Comparison of ENCODE assay signal across 8 cellular contexts in the genomic region with DNA sequence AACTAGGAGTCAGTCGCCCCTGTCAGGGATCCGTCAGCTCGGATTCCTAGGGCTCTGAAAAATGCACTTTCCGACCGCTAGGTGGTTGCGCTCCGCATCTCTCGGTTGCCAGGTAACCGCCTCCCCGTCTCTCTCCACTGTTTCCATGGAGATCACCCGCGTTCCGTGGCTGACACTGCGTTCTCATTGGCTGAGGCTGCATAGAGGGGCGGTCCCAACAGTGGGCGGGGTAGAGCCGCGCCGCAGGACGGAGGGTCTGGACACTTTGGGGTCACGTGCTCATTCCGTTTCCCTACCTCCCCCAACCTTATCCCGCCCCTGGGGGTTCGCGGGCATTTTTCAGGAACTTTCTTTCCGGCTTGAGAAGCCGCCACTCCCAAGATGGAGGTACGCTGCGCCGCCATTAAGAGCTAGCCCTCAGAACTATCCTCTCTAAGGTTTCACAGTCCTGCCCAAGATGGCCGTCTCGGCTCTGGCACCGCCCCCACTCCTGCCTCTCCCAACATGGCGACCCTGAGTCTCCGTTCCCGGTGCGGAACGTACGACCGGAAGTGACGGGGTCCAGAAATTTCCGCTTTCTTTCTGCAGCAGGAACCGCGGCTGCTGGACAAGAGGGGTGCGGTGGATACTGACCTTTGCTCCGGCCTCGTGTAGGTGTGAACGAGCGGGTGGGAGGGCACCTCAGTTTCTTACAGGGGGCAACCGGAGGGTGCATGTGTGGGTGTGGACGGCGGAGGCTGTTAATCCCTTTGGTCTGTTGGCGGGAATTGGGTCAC. TPM values are rescaled to one million over a fixed set of nuclear protein-coding genes. Genes with fewer than 3 reads are reported as not detected.
A peak's percentile ranks its signal among the peaks of the same experiment; 100 is the strongest.
DNase-seq lines count a peak whose midpoint lies in the region; TF ChIP-seq lines count a peak whose summit lies in the region.

TSS of gene ODAD3 (minus strand) at position 65 of the 776 bp plus-strand sequence. CDS start 105 bp downstream, outside the sequence.
A gene with protein sequence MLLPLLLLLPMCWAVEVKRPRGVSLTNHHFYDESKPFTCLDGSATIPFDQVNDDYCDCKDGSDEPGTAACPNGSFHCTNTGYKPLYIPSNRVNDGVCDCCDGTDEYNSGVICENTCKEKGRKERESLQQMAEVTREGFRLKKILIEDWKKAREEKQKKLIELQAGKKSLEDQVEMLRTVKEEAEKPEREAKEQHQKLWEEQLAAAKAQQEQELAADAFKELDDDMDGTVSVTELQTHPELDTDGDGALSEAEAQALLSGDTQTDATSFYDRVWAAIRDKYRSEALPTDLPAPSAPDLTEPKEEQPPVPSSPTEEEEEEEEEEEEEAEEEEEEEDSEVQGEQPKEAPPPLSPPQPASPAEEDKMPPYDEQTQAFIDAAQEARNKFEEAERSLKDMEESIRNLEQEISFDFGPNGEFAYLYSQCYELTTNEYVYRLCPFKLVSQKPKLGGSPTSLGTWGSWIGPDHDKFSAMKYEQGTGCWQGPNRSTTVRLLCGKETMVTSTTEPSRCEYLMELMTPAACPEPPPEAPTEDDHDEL (plus strand): TSS at position 579 of the 776 bp plus-strand sequence. CDS start 483 bp downstream, outside the sequence.

- peak within 1 kb of the TSS; percentile 86 for H3K9ac ChIP-seq in ES-I3 (ENCODE audit: low read depth, low read length)

- peak; percentile 72 for TF ChIP-seq CTCF in LNCaP clone FGC (IDR thresholded peaks at IDR 0.05; ENCODE audit: control insufficient read depth, extremely low read depth, insufficient read depth)
- TF ChIP-seq CTCF in RWPE1 (conservative IDR thresholded peaks at IDR 0.05; ENCODE audit: low read depth): peak; percentile 90
- TF ChIP-seq CTCF in fibroblast of the aortic adventitia (IDR thresholded peaks at IDR 0.05; ENCODE audit: insufficient read depth, low read length): peak; percentile 92
- TF ChIP-seq CTCF in nephron (IDR thresholded peaks at IDR 0.05; ENCODE audit: unreplicated experiment in 3 of 3): peak; percentile 90 to 95 (median 94)

- H3K9me3 Mint-ChIP-seq in nephron: no peaks in the 10 kb centered on the region
- no peaks in the 10 kb centered on the region for H3K9me3 Mint-ChIP-seq in stimulated activated naive CD8-positive, alpha-beta T cell treated with anti-CD3 and anti-CD28 coated beads, Interleukin-15, Interleukin-2, amounts not matched to agents 100 ng/mL and 50 ng/mL, for 24 hours

- CTCF ChIA-PET in RWPE1 (lab: Yijun Ruan, JAX): interaction anchor here (0.5 to 1.2 kb wide), 10 partner anchors 8 to 276 kb away, joined by 3 to 12 read pairs (median 4); no protein-coding TSS in a partner anchor

- peaks cover 4% of the 10 kb centered on the region; the same call in 1 of the 2 replicates for H3K4me1 ChIP-seq in ES-I3 (ENCODE audit: insufficient read depth, low read length)

- H3K27ac Mint-ChIP-seq in nephron: peak within 1 kb of the TSS; percentile 89 to 98 (median 97)
- H3K27ac Mint-ChIP-seq in stimulated activated naive CD8-positive, alpha-beta T cell treated with anti-CD3 and anti-CD28 coated beads, Interleukin-15, Interleukin-2, amounts not matched to agents 100 ng/mL and 50 ng/mL, for 24 hours: peak within 1 kb of the TSS; percentile 100

- H3K27ac ChIP-seq in RWPE1: peak within 1 kb of the TSS; percentile 84

- no peaks in the 10 kb centered on the region for H3K27me3 Mint-ChIP-seq in nephron (ENCODE audit: low read depth)
- no peaks in the 10 kb centered on the region for H3K27me3 Mint-ChIP-seq in stimulated activated naive CD8-positive, alpha-beta T cell treated with anti-CD3 and anti-CD28 coated beads, Interleukin-15, Interleukin-2, amounts not matched to agents 100 ng/mL and 50 ng/mL, for 24 hours

- H3K9me3 ChIP-seq in ES-I3 (ENCODE audit: control insufficient read depth, insufficient read depth, low read length): no peaks in the 10 kb centered on the region

- peak within 1 kb of the TSS; percentile 99 to 100 (median 100) for H3K4me3 Mint-ChIP-seq in nephron
- H3K4me3 Mint-ChIP-seq in stimulated activated naive CD8-positive, alpha-beta T cell treated with anti-CD3 and anti-CD28 coated beads, Interleukin-15, Interleukin-2, amounts not matched to agents 100 ng/mL and 50 ng/mL, for 24 hours: peak within 1 kb of the TSS; percentile 100

- H3K36me3 Mint-ChIP-seq in nephron (ENCODE audit: low read depth): peaks cover 26% of the 10 kb centered on the region
- peaks cover 25% of the 10 kb centered on the region for H3K36me3 Mint-ChIP-seq in stimulated activated naive CD8-positive, alpha-beta T cell treated with anti-CD3 and anti-CD28 coated beads, Interleukin-15, Interleukin-2, amounts not matched to agents 100 ng/mL and 50 ng/mL, for 24 hours (ENCODE audit: low read depth)

- POLR2A ChIA-PET in RWPE1 (lab: Yijun Ruan, JAX; ENCODE audit: low non-redundant PET): interaction anchor here (0.6 kb wide), 1 partner anchor 206 kb away, joined by 9 read pairs; no protein-coding TSS in a partner anchor

- H3K4me3 ChIP-seq in LNCaP clone FGC (ENCODE audit: low read depth, low read length): peak within 1 kb of the TSS; percentile 100
- H3K4me3 ChIP-seq in fibroblast of the aortic adventitia (ENCODE audit: low read depth, low read length): peak within 1 kb of the TSS; percentile 94

- H3K36me3 ChIP-seq in ES-I3 (ENCODE audit: insufficient read depth, low read length): peaks cover 10% of the 10 kb centered on the region; the same call in 1 of the 2 replicates

- DNase-seq in H4 (ENCODE audit: low spot score) (peak; percentile 99), LNCaP clone FGC (ENCODE audit: low read depth) (peak; percentile 99), RWPE1 (ENCODE audit: low spot score) (peak; percentile 100), fibroblast of the aortic adventitia (ENCODE audit: low read depth) (peak; percentile 100)
- DNase-seq in activated effector memory CD4-positive, alpha-beta T cell treated with Interleukin-2 at 50 U/mL for 16 hours: peak; percentile 97

- peaks cover 12% of the 10 kb centered on the region for H3K4me1 Mint-ChIP-seq in nephron
- H3K4me1 Mint-ChIP-seq in stimulated activated naive CD8-positive, alpha-beta T cell treated with anti-CD3 and anti-CD28 coated beads, Interleukin-15, Interleukin-2, amounts not matched to agents 100 ng/mL and 50 ng/mL, for 24 hours (ENCODE audit: low read depth): peaks cover 28% of the 10 kb centered on the region

RNA-seq across cellular contexts. Expression of gene ODAD3, which starts in this region (rescaled TPM):
- total RNA-seq in H4 (2014; rRNA removed; shearing (Covaris generic)): 0.99 and 1.7 TPM in 2 replicates
- 0.08 and 0.45 TPM in 2 replicates for total RNA-seq in fibroblast of the aortic adventitia (ENCODE audit: low replicate concordance)

RNA-seq across cellular contexts. Expression of the second gene that starts in this region (rescaled TPM):
- 40.7 and 54.9 TPM in 2 replicates for total RNA-seq in H4 (2014; rRNA removed; shearing (Covaris generic))
- total RNA-seq in fibroblast of the aortic adventitia (ENCODE audit: low replicate concordance): 113 and 115 TPM in 2 replicates

Comparison
In these comparisons a context has a peak if more than half of its experiments do, and no peak if none do; other contexts are left out.
1. Peak in every context shown above with its lines: DNase-seq, H3K4me3 ChIP-seq and H3K27ac ChIP-seq.